9 cellular contexts compared by ENCODE assay signal in the genomic region with DNA sequence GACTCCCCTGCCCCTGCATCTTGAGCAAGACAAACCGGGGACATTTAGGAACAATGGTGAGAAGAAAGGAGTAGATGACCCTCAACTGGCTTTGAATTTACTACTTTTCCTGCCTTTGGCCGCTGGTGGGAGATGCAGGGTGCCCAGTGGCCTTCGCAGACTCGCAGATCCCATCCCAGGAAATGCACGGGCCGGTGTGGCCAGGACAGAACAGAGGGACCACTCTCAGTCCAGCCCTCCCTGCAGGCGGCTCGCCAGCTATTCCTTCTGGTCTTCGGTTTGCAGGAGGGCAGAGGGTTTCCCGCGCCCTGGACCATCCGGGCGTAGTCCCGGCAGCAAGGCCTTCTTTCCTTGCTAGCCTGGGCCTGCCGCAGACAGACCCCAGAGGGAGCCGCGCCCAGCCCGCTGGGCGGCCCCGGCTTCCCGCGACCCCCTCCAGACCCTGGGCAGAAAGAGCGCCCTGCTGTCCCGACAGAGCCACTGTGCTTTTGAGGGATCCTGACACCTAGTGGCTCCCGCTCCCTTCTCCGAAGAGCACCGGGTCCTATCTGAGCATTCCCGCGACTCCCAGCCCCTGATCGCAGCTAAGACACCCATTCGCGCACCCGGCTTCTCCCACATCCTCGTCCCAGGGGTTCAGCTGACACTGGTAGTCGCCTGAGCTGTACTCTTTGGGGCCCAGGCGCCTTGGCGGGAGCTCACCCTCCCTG. TPM values are rescaled to one million over a fixed set of nuclear protein-coding genes. Genes with fewer than 3 reads are reported as not detected.
A peak's percentile ranks its signal among the peaks of the same experiment; 100 is the strongest.
DNase-seq lines count a peak whose midpoint lies in the region; ATAC-seq and TF ChIP-seq lines count a peak whose summit lies in the region.
"Had no signal": no experiment of that assay in that cellular context is flagged by ENCODE, and none has a peak within 500 bp of the region (broad histone marks: within the 10 kb centered on the region; RNA-seq: fewer than 3 reads in every experiment).

No MANE protein-coding gene starts in this region.

- H3K27me3 ChIP-seq in SJCRH30 = no peaks in the 10 kb centered on the region

- CTCF ChIA-PET in activated CD8-positive, alpha-beta T cell treated with anti-CD3 and anti-CD28 coated beads for 36 hours (lab: Charles Lee) = interaction anchor here (0.6 to 2.3 kb wide), 2 partner anchors 10 to 1085 kb away, joined by 3 to 5 read pairs; no protein-coding TSS in a partner anchor

- H3K4me3 ChIP-seq in skeletal muscle cell (ENCODE audit: low read depth, low read length) = peak overlapping the region; percentile 36
- H3K4me3 ChIP-seq in SJCRH30 = no peak overlapping the region

- H3K27ac ChIP-seq in SJCRH30 = no peak overlapping the region
- H3K27ac ChIP-seq: C4-2B had no signal

- ATAC-seq in activated CD8-positive, alpha-beta T cell treated with anti-CD3 and anti-CD28 coated beads for 36 hours = peak; percentile 22
- ATAC-seq in GM18520 (IDR thresholded peaks at IDR 0.05; ENCODE audit: unreplicated experiment) = no peak

- H3K9me3 Mint-ChIP-seq in T-helper 1 cell treated with Interleukin-12 subunit alpha and Interleukin-12 subunit beta and Interleukin-4 antibody, amounts not matched to agents 30 μg/mL and 1 μg/mL, for 36 hours = peaks cover 8% of the 10 kb centered on the region
- no peaks in the 10 kb centered on the region for H3K9me3 Mint-ChIP-seq in activated CD8-positive, alpha-beta T cell treated with anti-CD3 and anti-CD28 coated beads for 36 hours

- POLR2A ChIA-PET in activated CD8-positive, alpha-beta T cell treated with anti-CD3 and anti-CD28 coated beads for 36 hours (lab: Charles Lee) = no interaction called here

- peaks cover 14% of the 10 kb centered on the region for H3K4me1 Mint-ChIP-seq in T-helper 1 cell treated with Interleukin-12 subunit alpha and Interleukin-12 subunit beta and Interleukin-4 antibody, amounts not matched to agents 30 μg/mL and 1 μg/mL, for 36 hours (ENCODE audit: low read depth)
- H3K4me1 Mint-ChIP-seq in activated CD8-positive, alpha-beta T cell treated with anti-CD3 and anti-CD28 coated beads for 36 hours (ENCODE audit: low read depth) = peaks cover 17% of the 10 kb centered on the region

- no peak for TF ChIP-seq CTCF in activated CD8-positive, alpha-beta T cell treated with anti-CD3 and anti-CD28 coated beads for 36 hours (IDR thresholded peaks at IDR 0.05)

- H3K27me3 Mint-ChIP-seq in T-helper 1 cell treated with Interleukin-12 subunit alpha and Interleukin-12 subunit beta and Interleukin-4 antibody, amounts not matched to agents 30 μg/mL and 1 μg/mL, for 36 hours (ENCODE audit: low read depth) = peaks cover 52% of the 10 kb centered on the region
- H3K27me3 Mint-ChIP-seq in activated CD8-positive, alpha-beta T cell treated with anti-CD3 and anti-CD28 coated beads for 36 hours = peaks cover 28% of the 10 kb centered on the region

- intact Hi-C loops in activated CD8-positive, alpha-beta T cell treated with anti-CD3 and anti-CD28 coated beads for 36 hours (cut with micrococcal nuclease) = no loop called here

- H3K36me3 Mint-ChIP-seq in T-helper 1 cell treated with Interleukin-12 subunit alpha and Interleukin-12 subunit beta and Interleukin-4 antibody, amounts not matched to agents 30 μg/mL and 1 μg/mL, for 36 hours (ENCODE audit: low read depth) = no peaks in the 10 kb centered on the region
- peaks cover 2% of the 10 kb centered on the region for H3K36me3 Mint-ChIP-seq in activated CD8-positive, alpha-beta T cell treated with anti-CD3 and anti-CD28 coated beads for 36 hours (ENCODE audit: low read depth)

- H3K4me1 ChIP-seq in SJCRH30 = peaks cover 8% of the 10 kb centered on the region

- DNase-seq in T-helper 1 cell (no peak), hepatic stellate cell (ENCODE audit: low spot score) (peak; percentile 36), skeletal muscle cell (ENCODE audit: low read depth) (no peak), SJCRH30 (no peak), NCI-H2081 treated with DMSO at 0.1 percent for 48 hours (lab: John Stamatoyannopoulos, UW) (no peak)
- no peak for DNase-seq in activated CD8-positive, alpha-beta T cell treated with anti-CD3 and anti-CD28 coated beads for 36 hours

- H3K36me3 ChIP-seq in SJCRH30 = no peaks in the 10 kb centered on the region

- H3K27ac Mint-ChIP-seq in T-helper 1 cell treated with Interleukin-12 subunit alpha and Interleukin-12 subunit beta and Interleukin-4 antibody, amounts not matched to agents 30 μg/mL and 1 μg/mL, for 36 hours = no peak overlapping the region
- no peak overlapping the region for H3K27ac Mint-ChIP-seq in activated CD8-positive, alpha-beta T cell treated with anti-CD3 and anti-CD28 coated beads for 36 hours

- H3K9me3 ChIP-seq in SJCRH30 (replicated peaks) = no peaks in the 10 kb centered on the region

- H3K4me3 Mint-ChIP-seq in T-helper 1 cell treated with Interleukin-12 subunit alpha and Interleukin-12 subunit beta and Interleukin-4 antibody, amounts not matched to agents 30 μg/mL and 1 μg/mL, for 36 hours = peak overlapping the region; percentile 74
- H3K4me3 Mint-ChIP-seq in activated CD8-positive, alpha-beta T cell treated with anti-CD3 and anti-CD28 coated beads for 36 hours = peak overlapping the region; percentile 63

RNA-seq across cellular contexts. Expression of a gene that starts 1.2 kb away (rescaled TPM):
- total RNA-seq in activated CD8-positive, alpha-beta T cell treated with anti-CD3 and anti-CD28 coated beads for 36 hours = not detected
- total RNA-seq in SJCRH30 (2014; rRNA removed; shearing (Covaris generic)) = 0.20 TPM in 1 of 2 replicates, not detected in the other

RNA-seq across cellular contexts. Expression of a gene that starts 19.1 kb away (rescaled TPM):
- total RNA-seq in activated CD8-positive, alpha-beta T cell treated with anti-CD3 and anti-CD28 coated beads for 36 hours = 10 to 100 TPM; 10.6 to 10.7 TPM
- 16.9 TPM in 2 replicates for total RNA-seq in SJCRH30 (2014; rRNA removed; shearing (Covaris generic))

RNA-seq across cellular contexts. Expression of a gene that starts 19.3 kb away (rescaled TPM):
- 10 to 100 TPM; 54.3 to 57.8 TPM for total RNA-seq in activated CD8-positive, alpha-beta T cell treated with anti-CD3 and anti-CD28 coated beads for 36 hours
- total RNA-seq in SJCRH30 (2014; rRNA removed; shearing (Covaris generic)) = 29.4 and 31.7 TPM in 2 replicates
